In genomic region chr2:113282747-113283533, GRCh38 we compare ENCODE assay signal across 8 cellular contexts. TPM values are rescaled to one million over a fixed set of nuclear protein-coding genes. Genes with fewer than 3 reads are reported as not detected.
A peak's percentile ranks its signal among the peaks of the same experiment; 100 is the strongest.
DNase-seq lines count a peak whose midpoint lies in the region; ATAC-seq, FAIRE-seq and TF ChIP-seq lines count a peak whose summit lies in the region.
"Had no signal": no experiment of that assay in that cellular context is flagged by ENCODE, and none has a peak within 500 bp of the region (broad histone marks: within the 10 kb centered on the region; RNA-seq: fewer than 3 reads in every experiment).

No MANE protein-coding gene starts in this region.

- no peak overlapping the region for H3K27ac Mint-ChIP-seq in WTC11
- no peak overlapping the region for H3K27ac Mint-ChIP-seq in T-helper 17 cell
- H3K27ac Mint-ChIP-seq: activated naive CD8-positive, alpha-beta T cell treated with anti-CD3 and anti-CD28 coated beads, Interleukin-2, amount 10 ng/mL, durations not matched to agents 7 days and 5 days had no signal

- H3K9me3 Mint-ChIP-seq in WTC11 = no peaks in the 10 kb centered on the region
- H3K9me3 Mint-ChIP-seq: activated naive CD8-positive, alpha-beta T cell treated with anti-CD3 and anti-CD28 coated beads, Interleukin-2, amount 10 ng/mL, durations not matched to agents 7 days and 5 days had no signal

- H3K4me1 Mint-ChIP-seq in WTC11 (peaks cover 20% of the 10 kb centered on the region), T-helper 17 cell (peaks cover 3% of the 10 kb centered on the region)
- H3K4me1 Mint-ChIP-seq: activated naive CD8-positive, alpha-beta T cell treated with anti-CD3 and anti-CD28 coated beads, Interleukin-2, amount 10 ng/mL, durations not matched to agents 7 days and 5 days had no signal

- no peak for FAIRE-seq in HTR-8/SVneo (lab: Jason Lieb, UNC)

- CTCF ChIA-PET in WTC11 (lab: Charles Lee) = interaction anchor here (0.7 to 1.4 kb wide), 8 partner anchors 10 to 108 kb away, joined by 3 to 8 read pairs (median 4); no protein-coding TSS in a partner anchor

- peak; percentile 38 for DNase-seq in HTR-8/SVneo (ENCODE audit: insufficient read length, low spot score)
- DNase-seq in WTC11 (ENCODE audit: low spot score) = peak; percentile 24
- DNase-seq in iPS-NIHi11 (ENCODE audit: low spot score) = peak; percentile 46
- peak; percentile 32 for DNase-seq in superior temporal gyrus (ENCODE audit: extremely low spot score)
- no peak for DNase-seq in T-helper 17 cell
- no peak for DNase-seq in NCI-H2196 (lab: John Stamatoyannopoulos, UW; ENCODE audit: unreplicated experiment)
- DNase-seq in activated CD4-positive, CD25-positive, alpha-beta regulatory T cell treated with anti-CD3 and anti-CD28 coated beads, Interleukin-2, amount 50 U/mL, for 72 hours = no peak
- DNase-seq: activated naive CD8-positive, alpha-beta T cell treated with anti-CD3 and anti-CD28 coated beads, Interleukin-2, amount 10 ng/mL, durations not matched to agents 7 days and 5 days had no signal

- ATAC-seq in WTC11 = peak; percentile 62
- no peak for ATAC-seq in T-helper 17 cell

- no peaks in the 10 kb centered on the region for H3K9me3 ChIP-seq in T-helper 17 cell (ENCODE audit: control insufficient read depth, low read length, poor library complexity, severe bottlenecking)

- H3K27me3 Mint-ChIP-seq in WTC11 (ENCODE audit: low read depth) (peaks cover 84% of the 10 kb centered on the region), T-helper 17 cell (peaks cover 49% of the 10 kb centered on the region)

- POLR2A ChIA-PET in WTC11 (lab: Charles Lee) = interaction anchor here (0.6 kb wide), 1 partner anchor 10 kb away, joined by 3 read pairs; no protein-coding TSS in a partner anchor

- H3K36me3 Mint-ChIP-seq in WTC11 (no peaks in the 10 kb centered on the region), T-helper 17 cell (ENCODE audit: low read depth) (peaks cover 3% of the 10 kb centered on the region)
- H3K36me3 Mint-ChIP-seq: activated naive CD8-positive, alpha-beta T cell treated with anti-CD3 and anti-CD28 coated beads, Interleukin-2, amount 10 ng/mL, durations not matched to agents 7 days and 5 days had no signal

- no peak overlapping the region for H3K4me3 Mint-ChIP-seq in WTC11
- H3K4me3 Mint-ChIP-seq in T-helper 17 cell = no peak overlapping the region
- H3K4me3 Mint-ChIP-seq: activated naive CD8-positive, alpha-beta T cell treated with anti-CD3 and anti-CD28 coated beads, Interleukin-2, amount 10 ng/mL, durations not matched to agents 7 days and 5 days had no signal

- TF ChIP-seq CTCF in WTC11 (IDR thresholded peaks at IDR 0.05) = no peak

TF ChIP-seq in WTC11, 78 proteins besides CTCF, POLR2A, EP300 and RAD21:
- no peak for TF ChIP-seq PRDM15 (CRISPR knock-in tag; IDR thresholded peaks at IDR 0.05)
- peak; percentile 67; the same call in 1 of the 2 replicates for TF ChIP-seq GABPB1 (CRISPR knock-in tag; IDR thresholded peaks at IDR 0.05)
TF ChIP-seq in WTC11: peak in this region for 1.

RNA-seq across cellular contexts. Expression of gene PAX8, which starts 4.2 kb away (rescaled TPM):
- total RNA-seq in WTC11 (2021) = 0.27 to 0.66 TPM (median 0.35 TPM) in 3 replicates
- 1 to 10 TPM in 1 of 2 donors, under 1 TPM in 1; 0.21 to 1.4 TPM for total RNA-seq in T-helper 17 cell

Comparison
In these comparisons a context has a peak if more than half of its experiments do, and no peak if none do; other contexts are left out.
1. DNase-seq: peak in HTR-8/SVneo (single experiment), WTC11 (single experiment), iPS-NIHi11 (single experiment) and superior temporal gyrus (single experiment); none in T-helper 17 cell (0 of 3), NCI-H2196 (single experiment) and activated CD4-positive, CD25-positive, alpha-beta regulatory T cell treated with anti-CD3 and anti-CD28 coated beads, Interleukin-2, amount 50 U/mL, for 72 hours (single experiment).